In genomic region chr10:3897156-3897555, GRCh38 we compare ENCODE assay signal across 14 cellular contexts.
DNase-seq lines count a peak whose midpoint lies in the region; ATAC-seq and TF ChIP-seq lines count a peak whose summit lies in the region.
"Had no signal": no experiment of that assay in that cellular context is flagged by ENCODE, and none has a peak within 500 bp of the region (broad histone marks: within the 10 kb centered on the region; RNA-seq: fewer than 3 reads in every experiment).

No MANE protein-coding gene starts in this region.

- peaks cover 35% of the 10 kb centered on the region for H3K4me1 ChIP-seq in GM23248 (ENCODE audit: insufficient read depth)
- H3K4me1 ChIP-seq in smooth muscle cell (ENCODE audit: low read depth): peaks cover 9% of the 10 kb centered on the region
- H3K4me1 ChIP-seq: adrenal gland had no signal

- H3K36me3 ChIP-seq in GM23248 (ENCODE audit: low read depth): no peaks in the 10 kb centered on the region
- no peaks in the 10 kb centered on the region for H3K36me3 ChIP-seq in smooth muscle cell (ENCODE audit: low read depth)
- H3K36me3 ChIP-seq: adrenal gland had no signal

- no peaks in the 10 kb centered on the region for H3K9me2 ChIP-seq in GM23248 (ENCODE audit: insufficient read depth)

- no peak for TF ChIP-seq CTCF in smooth muscle cell (IDR thresholded peaks at IDR 0.05; ENCODE audit: borderline replicate concordance, insufficient read depth, poor library complexity, severe bottlenecking)

- H3F3A ChIP-seq in GM23248 (ENCODE audit: insufficient read depth) (peaks cover 28% of the 10 kb centered on the region), smooth muscle cell (ENCODE audit: low read depth) (peaks cover 24% of the 10 kb centered on the region)

- peak overlapping the region; percentile 40 for H3K4me3 ChIP-seq in GM23248
- H3K4me3 ChIP-seq in smooth muscle cell: no peak overlapping the region
- H3K4me3 ChIP-seq: adrenal gland had no signal

- in situ Hi-C loops in GM23248 (cut with MboI): no loop called here

- peak; percentile 85 for DNase-seq in GM23248
- no peak for DNase-seq in epithelial cell of prostate (ENCODE audit: low read depth, low spot score)
- no peak for DNase-seq in smooth muscle cell (lab: John Stamatoyannopoulos, UW; ENCODE audit: unreplicated experiment)
- DNase-seq in left lobe of liver (ENCODE audit: low spot score): no peak
- DNase-seq in stimulated activated CD4-positive, alpha-beta T cell treated with anti-CD3 and anti-CD28 coated beads, Interleukin-4, amount 100 ng/mL, for 1 hour: no peak
- DNase-seq in NCI-H774 (lab: John Stamatoyannopoulos, UW): no peak
- DNase-seq: activated CD4-positive, alpha-beta T cell treated with anti-CD3 and anti-CD28 coated beads for 48 hours; activated T-cell treated with anti-CD3 and anti-CD28 coated beads, Interleukin-2, amount 50 U/mL, for 72 hours; adrenal gland; MM.1S; stimulated activated CD4-positive, alpha-beta T cell treated with anti-CD3 and anti-CD28 coated beads, Interleukin-1b, Interleukin-23, amount 100 ng/mL, for 48 hours had no signal

- H4K20me1 ChIP-seq in GM23248 (ENCODE audit: insufficient read depth) (no peaks in the 10 kb centered on the region), smooth muscle cell (ENCODE audit: low read depth) (no peaks in the 10 kb centered on the region)

- H3K27ac ChIP-seq in GM23248: peak overlapping the region; percentile 81
- H3K27ac ChIP-seq in epithelial cell of prostate: peak overlapping the region; percentile 95
- H3K27ac ChIP-seq in smooth muscle cell (ENCODE audit: low read depth): peak overlapping the region; percentile 99
- H3K27ac ChIP-seq: adrenal gland, HL-60 had no signal

- H2AFZ ChIP-seq in GM23248 (no peak overlapping the region), smooth muscle cell (ENCODE audit: low read depth) (peak overlapping the region; percentile 2)

- 13 to 15% methylated on average over 6 of the region's 6 CpGs for WGBS in GM23248 (ENCODE audit: low coverage in 1 of 2, low lambda C conversion rate in 2 of 2, missing lambda C conversion rate in 2 of 2), 2 experiments
- WGBS in smooth muscle cell (ENCODE audit: low lambda C conversion rate): 31% methylated on average over 6 of the region's 6 CpGs

- no peaks in the 10 kb centered on the region for H3K79me2 ChIP-seq in GM23248 (ENCODE audit: insufficient read depth)
- no peaks in the 10 kb centered on the region for H3K79me2 ChIP-seq in smooth muscle cell (ENCODE audit: low read depth)

- H3K9ac ChIP-seq in GM23248: peak overlapping the region; percentile 62
- H3K9ac ChIP-seq in smooth muscle cell (ENCODE audit: low read depth): peak overlapping the region; percentile 53

- peak; percentile 59 for ATAC-seq in SK-N-SH treated with all-trans-retinoic acid at 6 μM for 48 hours
- no peak for ATAC-seq in left lobe of liver
- no peak for ATAC-seq in GM19455 (IDR thresholded peaks at IDR 0.05; ENCODE audit: unreplicated experiment)
- ATAC-seq: activated T-cell treated with anti-CD3 and anti-CD28 coated beads, Interleukin-2, amount 50 U/mL, for 72 hours had no signal

- H3K9me3 ChIP-seq in GM23248 (ENCODE audit: low read depth) (no peaks in the 10 kb centered on the region), smooth muscle cell (replicated peaks; ENCODE audit: low read depth) (no peaks in the 10 kb centered on the region)
- H3K9me3 ChIP-seq: adrenal gland had no signal

- H3K27me3 ChIP-seq in GM23248 (replicated peaks; ENCODE audit: insufficient read depth): no peaks in the 10 kb centered on the region
- no peaks in the 10 kb centered on the region for H3K27me3 ChIP-seq in smooth muscle cell (ENCODE audit: low read depth)
- H3K27me3 ChIP-seq: adrenal gland had no signal

- H3K4me2 ChIP-seq in GM23248 (ENCODE audit: unreplicated experiment) (peak overlapping the region; percentile 60), smooth muscle cell (peak overlapping the region; percentile 17)

TF ChIP-seq in SK-N-SH treated with all-trans-retinoic acid at 6 μM for 48 hours, 23 proteins besides CTCF, POLR2A, EP300 and RAD21:
- no peak for TF ChIP-seq POU6F1 (CRISPR knock-in tag; IDR thresholded peaks at IDR 0.05; ENCODE audit: borderline replicate concordance, low read depth)
- peak; percentile 83 for TF ChIP-seq ISL1 (CRISPR knock-in tag; IDR thresholded peaks at IDR 0.05)
- TF ChIP-seq, protein P1, sequence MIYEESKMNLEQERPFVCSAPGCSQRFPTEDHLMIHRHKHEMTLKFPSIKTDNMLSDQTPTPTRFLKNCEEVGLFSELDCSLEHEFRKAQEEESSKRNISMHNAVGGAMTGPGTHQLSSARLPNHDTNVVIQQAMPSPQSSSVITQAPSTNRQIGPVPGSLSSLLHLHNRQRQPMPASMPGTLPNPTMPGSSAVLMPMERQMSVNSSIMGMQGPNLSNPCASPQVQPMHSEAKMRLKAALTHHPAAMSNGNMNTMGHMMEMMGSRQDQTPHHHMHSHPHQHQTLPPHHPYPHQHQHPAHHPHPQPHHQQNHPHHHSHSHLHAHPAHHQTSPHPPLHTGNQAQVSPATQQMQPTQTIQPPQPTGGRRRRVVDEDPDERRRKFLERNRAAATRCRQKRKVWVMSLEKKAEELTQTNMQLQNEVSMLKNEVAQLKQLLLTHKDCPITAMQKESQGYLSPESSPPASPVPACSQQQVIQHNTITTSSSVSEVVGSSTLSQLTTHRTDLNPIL (CRISPR knock-in tag; IDR thresholded peaks at IDR 0.05; ENCODE audit: low read depth): peak; percentile 63; the same call in 1 of the 2 replicates
